ENCODE assay signal across 19 cellular contexts in the genomic region with DNA sequence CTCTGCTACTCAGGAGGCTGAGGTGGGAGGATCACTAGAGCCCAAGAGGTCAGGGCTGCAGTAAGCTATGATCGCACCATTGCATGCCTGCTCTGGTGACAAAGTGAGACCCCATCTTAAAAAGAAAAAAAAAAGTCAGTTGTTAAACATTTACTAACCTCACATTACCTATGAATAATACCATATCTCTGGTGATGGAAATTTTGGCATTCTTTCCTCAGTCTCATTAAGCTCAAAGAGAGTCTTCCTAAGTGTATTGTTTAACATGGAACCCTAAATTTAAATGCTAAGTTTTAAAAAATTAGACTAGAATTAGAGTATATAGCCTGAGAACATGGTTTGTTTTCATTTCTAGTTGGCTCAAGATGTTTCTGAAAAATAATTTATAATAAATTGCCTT. TPM values are rescaled to one million over a fixed set of nuclear protein-coding genes. Genes with fewer than 3 reads are reported as not detected.
DNase-seq lines count a peak whose midpoint lies in the region; ATAC-seq, FAIRE-seq and TF ChIP-seq lines count a peak whose summit lies in the region.
"Had no signal": no experiment of that assay in that cellular context is flagged by ENCODE, and none has a peak within 500 bp of the region (broad histone marks: within the 10 kb centered on the region; RNA-seq: fewer than 3 reads in every experiment).

No MANE protein-coding gene starts in this region.

- no peak for ATAC-seq in gastroesophageal sphincter
- ATAC-seq in gastrocnemius medialis = no peak
- no peak for ATAC-seq in upper lobe of left lung (ENCODE audit: low FRiP score in 2 of 2)
- ATAC-seq in HG02840 (IDR thresholded peaks at IDR 0.05; ENCODE audit: low FRiP score, unreplicated experiment) = no peak
- ATAC-seq: naive thymus-derived CD8-positive, alpha-beta T cell had no signal

- TF ChIP-seq POLR2A in gastroesophageal sphincter (IDR thresholded peaks at IDR 0.05) = no peak
- no peak for TF ChIP-seq POLR2A in gastrocnemius medialis (IDR thresholded peaks at IDR 0.05)
- no peak for TF ChIP-seq POLR2A in upper lobe of left lung (IDR thresholded peaks at IDR 0.05)

- TF ChIP-seq EP300 in gastroesophageal sphincter (IDR thresholded peaks at IDR 0.05) (no peak), upper lobe of left lung (IDR thresholded peaks at IDR 0.05) (no peak)

- no peak for FAIRE-seq in frontal cortex (lab: Jason Lieb, UNC)
- FAIRE-seq: islet of Langerhans had no signal

- DNase-seq in ascending aorta (ENCODE audit: low spot score in 2 of 2) (no peak), gastrocnemius medialis (no peak), upper lobe of left lung (no peak), frontal cortex (ENCODE audit: low spot score in 2 of 2) (no peak)
- no peak for DNase-seq in stimulated activated naive CD4-positive, alpha-beta T cell (lab: John Stamatoyannopoulos, UW)
- DNase-seq: activated CD4-positive, alpha-beta T cell treated with anti-CD3 and anti-CD28 coated beads for 48 hours; activated naive CD4-positive, alpha-beta T cell treated with anti-CD3 and anti-CD28 coated beads, Interleukin-2, amount 50 U/mL, for 16 hours; cortex of kidney; hypothalamus; naive thymus-derived CD8-positive, alpha-beta T cell; NCI-H1436 treated with DMSO at 0.1 percent for 48 hours; NCI-H524 treated with DMSO at 0.1 percent for 48 hours; stimulated activated CD4-positive, alpha-beta T cell treated with anti-CD3 and anti-CD28 coated beads, Interleukin-4, amount 100 ng/mL, for 4 hours; SW 1271 had no signal

- H3K4me1 ChIP-seq in ascending aorta (peaks cover 18 to 44% of the 10 kb centered on the region in 2 donors), gastroesophageal sphincter (peaks cover 6 to 86% (median 19%) of the 10 kb centered on the region in 3 donors), gastrocnemius medialis (no peaks in the 10 kb centered on the region), upper lobe of left lung (peaks cover 10 to 17% (median 15%) of the 10 kb centered on the region in 4 donors)

- peak overlapping the region; percentile 69 to 86 for H3K27ac ChIP-seq in ascending aorta
- H3K27ac ChIP-seq in gastroesophageal sphincter = peak overlapping the region; percentile 34 to 80 (median 76)
- H3K27ac ChIP-seq in gastrocnemius medialis = peak overlapping the region in 3 of 4 donors; percentile 24 to 49 (median 26)
- H3K27ac ChIP-seq in upper lobe of left lung = peak overlapping the region in 3 of 4 donors; percentile 25 to 65 (median 41)
- H3K27ac ChIP-seq: parathyroid adenoma, RWPE1 had no signal

- no peaks in the 10 kb centered on the region for H3K27me3 ChIP-seq in ascending aorta
- H3K27me3 ChIP-seq in gastroesophageal sphincter = no peaks in the 10 kb centered on the region
- H3K27me3 ChIP-seq in gastrocnemius medialis = peaks cover 0 to 2% (median 0%) of the 10 kb centered on the region in 3 donors
- no peaks in the 10 kb centered on the region for H3K27me3 ChIP-seq in upper lobe of left lung

- H3K36me3 ChIP-seq in ascending aorta (no peaks in the 10 kb centered on the region), gastroesophageal sphincter (no peaks in the 10 kb centered on the region), gastrocnemius medialis (no peaks in the 10 kb centered on the region), upper lobe of left lung (no peaks in the 10 kb centered on the region)

- peak in 1 of 3 experiments; percentile 7 for TF ChIP-seq CTCF in ascending aorta (IDR thresholded peaks at IDR 0.05)
- TF ChIP-seq CTCF in gastroesophageal sphincter (IDR thresholded peaks at IDR 0.05) = no peak
- no peak for TF ChIP-seq CTCF in gastrocnemius medialis (IDR thresholded peaks at IDR 0.05 in 4 of 5, conservative IDR thresholded peaks at IDR 0.05 in 1 of 5)
- TF ChIP-seq CTCF in upper lobe of left lung (IDR thresholded peaks at IDR 0.05) = no peak

- H3K4me3 ChIP-seq in ascending aorta = no peak overlapping the region
- H3K4me3 ChIP-seq in gastroesophageal sphincter = no peak overlapping the region
- no peak overlapping the region for H3K4me3 ChIP-seq in gastrocnemius medialis
- H3K4me3 ChIP-seq in upper lobe of left lung = no peak overlapping the region

- intact Hi-C loops in ascending aorta (cut with DNase I) = loop anchor here (2.0 kb wide), 1 partner anchor 138 kb away; no protein-coding TSS in a partner anchor
- intact Hi-C loops in gastrocnemius medialis (cut with DNase I; ENCODE audit: low total_unique reads) = loop anchor here (2.0 kb wide), 1 partner anchor 28 kb away; a partner anchor contains a TSS

- WGBS in gastroesophageal sphincter (ENCODE audit: low coverage in 1 of 2), 2 donors = 40 to 67% methylated on average over 1 of the region's 1 CpG
- 83 to 100% methylated on average over 1 of the region's 1 CpG for WGBS in upper lobe of left lung, 2 donors

- H3K9me3 ChIP-seq in ascending aorta = no peaks in the 10 kb centered on the region
- H3K9me3 ChIP-seq in gastroesophageal sphincter = no peaks in the 10 kb centered on the region
- no peaks in the 10 kb centered on the region for H3K9me3 ChIP-seq in gastrocnemius medialis
- H3K9me3 ChIP-seq in upper lobe of left lung = no peaks in the 10 kb centered on the region

- in situ Hi-C loops in gastrocnemius medialis (cut with MboI; ENCODE audit: low sequenced_read_pairs in 4 of 4) = loop anchor here in 1 of 4 donors (25.0 kb wide), 1 partner anchor 395 kb away; no protein-coding TSS in a partner anchor

RNA-seq across cellular contexts. Expression of a gene that starts 11.3 kb away (rescaled TPM):
- total RNA-seq in ascending aorta = not detected
- 1 to 10 TPM; 2.0 to 5.9 (median 5.0) TPM for total RNA-seq in gastroesophageal sphincter
- under 1 TPM in 2 of 4 donors, not detected in 2; 0.18 to 0.46 TPM for total RNA-seq in gastrocnemius medialis
- total RNA-seq in upper lobe of left lung = 1 to 10 TPM in 4 of 6 donors, under 1 TPM in 1, not detected in 1; 0.97 to 5.2 (median 2.9) TPM
- 0.41 TPM for total RNA-seq in frontal cortex
- total RNA-seq: naive thymus-derived CD8-positive, alpha-beta T cell had no signal

RNA-seq across cellular contexts. Expression of a gene that starts 27.4 kb away (rescaled TPM):
- 452 TPM for total RNA-seq in ascending aorta
- total RNA-seq in gastroesophageal sphincter = 1,000 to 10,000 TPM; 1,820 to 3,515 (median 2,996) TPM
- total RNA-seq in gastrocnemius medialis = 100 to 1,000 TPM in 1 of 4 donors, 10 to 100 TPM in 3; 79.2 to 128 (median 88.5) TPM
- total RNA-seq in upper lobe of left lung = 100 to 1,000 TPM; 235 to 735 (median 513) TPM
- 258 TPM for total RNA-seq in frontal cortex

Comparison
In these comparisons a context has a peak if more than half of its experiments do, and no peak if none do; other contexts are left out.
1. H3K27ac ChIP-seq: peak in every context shown above with its lines; median percentile 78 in ascending aorta; 76 in gastroesophageal sphincter; 41 in upper lobe of left lung; 26 in gastrocnemius medialis.